1 cellular context compared by ENCODE assay signal in genomic region chr19:28475525-28475924, GRCh38.
A peak's percentile ranks its signal among the peaks of the same experiment; 100 is the strongest.
TF ChIP-seq lines count a peak whose summit lies in the region.

No MANE protein-coding gene starts in this region.

TF ChIP-seq in K562, 482 proteins besides CTCF, POLR2A, EP300 and RAD21 (continued from another document):
- TF ChIP-seq CHD7 (IDR thresholded peaks at IDR 0.05; ENCODE audit: low read depth, low read length) (no peak), ZNF764 (CRISPR knock-in tag; IDR thresholded peaks at IDR 0.05; ENCODE audit: low read depth) (no peak), RFX5 (IDR thresholded peaks at IDR 0.05; ENCODE audit: low read depth, low read length) (no peak), L3MBTL2 (IDR thresholded peaks at IDR 0.05) (peak; percentile 73), NCOA6 (IDR thresholded peaks at IDR 0.05) (no peak), SAFB (IDR thresholded peaks at IDR 0.05; ENCODE audit: borderline replicate concordance, low read depth, low read length) (no peak), ZNF253 (CRISPR knock-in tag; conservative IDR thresholded peaks at IDR 0.05) (no peak), ELK1 (CRISPR knock-in tag; IDR thresholded peaks at IDR 0.05) (no peak), TEAD1 (CRISPR knock-in tag; IDR thresholded peaks at IDR 0.05) (0 out of 4 replicates have a peak, but pooled peaks of 1 of the 2 experiments have one; percentile 25), GABPA (tag; conservative IDR thresholded peaks at IDR 0.05; ENCODE audit: low read depth) (peak; percentile 33; the same call in 1 of the 2 replicates), ERF (CRISPR knock-in tag; IDR thresholded peaks at IDR 0.05) (0 out of 2 replicates have a peak, but pooled peaks have one; percentile 44), MEF2D (tag; conservative IDR thresholded peaks at IDR 0.05; ENCODE audit: low read depth) (no peak), E4F1 (CRISPR knock-in tag; IDR thresholded peaks at IDR 0.05; ENCODE audit: borderline replicate concordance) (no peak), ZFP36 (IDR thresholded peaks at IDR 0.05; ENCODE audit: low read depth, low read length, partially characterized antibody) (no peak)
- TF ChIP-seq, protein P1, sequence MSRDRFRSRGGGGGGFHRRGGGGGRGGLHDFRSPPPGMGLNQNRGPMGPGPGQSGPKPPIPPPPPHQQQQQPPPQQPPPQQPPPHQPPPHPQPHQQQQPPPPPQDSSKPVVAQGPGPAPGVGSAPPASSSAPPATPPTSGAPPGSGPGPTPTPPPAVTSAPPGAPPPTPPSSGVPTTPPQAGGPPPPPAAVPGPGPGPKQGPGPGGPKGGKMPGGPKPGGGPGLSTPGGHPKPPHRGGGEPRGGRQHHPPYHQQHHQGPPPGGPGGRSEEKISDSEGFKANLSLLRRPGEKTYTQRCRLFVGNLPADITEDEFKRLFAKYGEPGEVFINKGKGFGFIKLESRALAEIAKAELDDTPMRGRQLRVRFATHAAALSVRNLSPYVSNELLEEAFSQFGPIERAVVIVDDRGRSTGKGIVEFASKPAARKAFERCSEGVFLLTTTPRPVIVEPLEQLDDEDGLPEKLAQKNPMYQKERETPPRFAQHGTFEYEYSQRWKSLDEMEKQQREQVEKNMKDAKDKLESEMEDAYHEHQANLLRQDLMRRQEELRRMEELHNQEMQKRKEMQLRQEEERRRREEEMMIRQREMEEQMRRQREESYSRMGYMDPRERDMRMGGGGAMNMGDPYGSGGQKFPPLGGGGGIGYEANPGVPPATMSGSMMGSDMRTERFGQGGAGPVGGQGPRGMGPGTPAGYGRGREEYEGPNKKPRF (IDR thresholded peaks at IDR 0.05; ENCODE audit: low read depth, low read length): no peak
- TF ChIP-seq, protein P2, sequence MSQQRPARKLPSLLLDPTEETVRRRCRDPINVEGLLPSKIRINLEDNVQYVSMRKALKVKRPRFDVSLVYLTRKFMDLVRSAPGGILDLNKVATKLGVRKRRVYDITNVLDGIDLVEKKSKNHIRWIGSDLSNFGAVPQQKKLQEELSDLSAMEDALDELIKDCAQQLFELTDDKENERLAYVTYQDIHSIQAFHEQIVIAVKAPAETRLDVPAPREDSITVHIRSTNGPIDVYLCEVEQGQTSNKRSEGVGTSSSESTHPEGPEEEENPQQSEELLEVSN (IDR thresholded peaks at IDR 0.05; ENCODE audit: borderline replicate concordance in 1 of 2, extremely low read depth in 1 of 2, insufficient read depth in 1 of 2, insufficient read length in 1 of 2, low read depth in 1 of 2, low read length in 1 of 2, poor library complexity in 1 of 2, severe bottlenecking in 1 of 2): peak in 1 of 2 experiments; percentile 45
